In the genomic region with DNA sequence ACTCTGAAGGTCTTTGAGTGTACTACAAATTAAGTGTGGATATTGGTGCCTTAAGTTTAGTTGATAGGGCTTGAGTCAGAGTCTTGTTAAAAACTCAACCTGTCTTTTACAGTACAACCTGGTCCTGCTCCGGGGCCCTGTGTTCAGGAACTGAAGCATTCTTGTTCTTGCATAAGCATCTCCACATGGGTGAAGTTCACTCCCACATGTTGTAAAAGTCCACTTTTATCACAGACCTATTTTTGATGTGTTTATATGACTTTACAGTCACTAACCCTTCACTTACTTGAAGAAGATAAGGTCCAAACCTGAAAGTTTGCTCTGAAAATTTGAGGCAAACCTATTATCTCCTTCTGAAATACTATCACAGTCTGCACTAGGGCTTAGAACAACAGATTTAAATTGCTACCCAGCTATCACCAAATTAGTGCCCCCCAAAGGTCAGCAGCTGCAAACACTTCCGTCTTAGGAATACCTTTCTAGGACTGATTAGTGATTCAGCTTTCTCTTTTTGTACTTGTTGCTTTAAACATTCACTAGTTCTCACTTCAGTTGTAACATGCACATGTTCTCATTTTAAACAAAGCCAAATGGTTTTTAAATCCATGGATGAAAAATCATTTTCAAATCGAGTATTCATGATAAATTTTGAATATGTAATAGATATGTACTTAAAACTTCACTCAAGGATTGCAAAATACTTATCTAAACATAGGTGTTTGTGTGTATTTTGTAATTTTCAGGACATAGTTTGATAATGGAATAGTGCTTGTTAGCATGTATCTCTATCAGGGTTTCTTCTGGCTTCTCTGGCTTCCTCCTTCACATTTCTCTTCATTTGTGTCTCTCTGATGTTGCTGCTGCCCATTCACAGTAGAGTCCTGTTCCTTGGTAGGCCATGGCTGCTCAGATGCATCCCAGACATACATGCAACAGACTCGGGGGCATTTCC, we compare ENCODE assay signal across 14 cellular contexts.
"Had no signal": no experiment of that assay in that cellular context is flagged by ENCODE, and none has a peak within 500 bp of the region (broad histone marks: within the 10 kb centered on the region; RNA-seq: fewer than 3 reads in every experiment).

No MANE protein-coding gene starts in this region.

- H3K9me3 ChIP-seq: gastroesophageal sphincter, thoracic aorta, uterus had no signal

- H2AFZ ChIP-seq: parathyroid adenoma had no signal

- H3K9ac ChIP-seq: parathyroid adenoma had no signal

- H3K27ac Mint-ChIP-seq: activated naive CD4-positive, alpha-beta T cell treated with anti-CD3 and anti-CD28 coated beads, Interleukin-2, amount 10 ng/mL, durations not matched to agents 7 days and 5 days; activated T-helper 17 cell treated with anti-CD3 and anti-CD28 coated beads, Interleukin-2, amount 50 U/mL, for 72 hours had no signal

- H3K4me3 Mint-ChIP-seq: activated naive CD4-positive, alpha-beta T cell treated with anti-CD3 and anti-CD28 coated beads, Interleukin-2, amount 10 ng/mL, durations not matched to agents 7 days and 5 days; activated T-helper 17 cell treated with anti-CD3 and anti-CD28 coated beads, Interleukin-2, amount 50 U/mL, for 72 hours; stimulated activated naive CD8-positive, alpha-beta T cell treated with anti-CD3 and anti-CD28 coated beads, Interleukin-15, amount 100 ng/mL, for 72 hours had no signal

- ATAC-seq: activated T-helper 17 cell treated with anti-CD3 and anti-CD28 coated beads, Interleukin-2, amount 50 U/mL, for 72 hours; gastroesophageal sphincter; stimulated activated naive CD8-positive, alpha-beta T cell treated with anti-CD3 and anti-CD28 coated beads, Interleukin-15, amount 100 ng/mL, for 72 hours had no signal

- H3K4me1 Mint-ChIP-seq: activated naive CD4-positive, alpha-beta T cell treated with anti-CD3 and anti-CD28 coated beads, Interleukin-2, amount 10 ng/mL, durations not matched to agents 7 days and 5 days; activated T-helper 17 cell treated with anti-CD3 and anti-CD28 coated beads, Interleukin-2, amount 50 U/mL, for 72 hours; stimulated activated naive CD8-positive, alpha-beta T cell treated with anti-CD3 and anti-CD28 coated beads, Interleukin-15, amount 100 ng/mL, for 72 hours had no signal

- H3K4me3 ChIP-seq: coronary artery, gastroesophageal sphincter, skin epidermis, thoracic aorta, uterus had no signal

- H3K9me3 Mint-ChIP-seq: activated naive CD4-positive, alpha-beta T cell treated with anti-CD3 and anti-CD28 coated beads, Interleukin-2, amount 10 ng/mL, durations not matched to agents 7 days and 5 days; activated T-helper 17 cell treated with anti-CD3 and anti-CD28 coated beads, Interleukin-2, amount 50 U/mL, for 72 hours; stimulated activated naive CD8-positive, alpha-beta T cell treated with anti-CD3 and anti-CD28 coated beads, Interleukin-15, amount 100 ng/mL, for 72 hours had no signal

- H3K27ac ChIP-seq: coronary artery, gastroesophageal sphincter, parathyroid adenoma, skin epidermis, thoracic aorta, uterus had no signal

- H3K36me3 Mint-ChIP-seq: activated naive CD4-positive, alpha-beta T cell treated with anti-CD3 and anti-CD28 coated beads, Interleukin-2, amount 10 ng/mL, durations not matched to agents 7 days and 5 days had no signal

- H3K4me1 ChIP-seq: gastroesophageal sphincter, parathyroid adenoma, uterus had no signal

- H3K79me2 ChIP-seq: parathyroid adenoma had no signal

- H3K27me3 ChIP-seq: gastroesophageal sphincter, uterus had no signal

- H3K36me3 ChIP-seq: gastroesophageal sphincter, thoracic aorta, uterus had no signal

- H3K27me3 Mint-ChIP-seq: activated naive CD4-positive, alpha-beta T cell treated with anti-CD3 and anti-CD28 coated beads, Interleukin-2, amount 10 ng/mL, durations not matched to agents 7 days and 5 days; activated T-helper 17 cell treated with anti-CD3 and anti-CD28 coated beads, Interleukin-2, amount 50 U/mL, for 72 hours; stimulated activated naive CD8-positive, alpha-beta T cell treated with anti-CD3 and anti-CD28 coated beads, Interleukin-15, amount 100 ng/mL, for 72 hours had no signal

- DNase-seq: activated CD4-positive, alpha-beta T cell treated with anti-CD3 and anti-CD28 coated beads, Interleukin-2, amount 50 U/mL, for 1 hour; activated naive CD4-positive, alpha-beta T cell treated with anti-CD3 and anti-CD28 coated beads, Interleukin-2, amount 10 ng/mL, durations not matched to agents 7 days and 5 days; activated T-cell treated with anti-CD3 and anti-CD28 coated beads for 4 hours; effector CD4-positive, alpha-beta T cell; retina; stimulated activated CD4-positive, alpha-beta T cell treated with anti-CD3 and anti-CD28 coated beads, Interleukin-4, amount 100 ng/mL, for 4 hours; stimulated activated naive CD8-positive, alpha-beta T cell treated with anti-CD3 and anti-CD28 coated beads, Interleukin-15, amount 100 ng/mL, for 72 hours; uterus had no signal
